ENCODE assay signal across 9 cellular contexts in genomic region chr5:67156976-67157583, GRCh38. TPM values are rescaled to one million over a fixed set of nuclear protein-coding genes. Genes with fewer than 3 reads are reported as not detected.
DNase-seq lines count a peak whose midpoint lies in the region; ATAC-seq and TF ChIP-seq lines count a peak whose summit lies in the region.
"Had no signal": no experiment of that assay in that cellular context is flagged by ENCODE, and none has a peak within 500 bp of the region (broad histone marks: within the 10 kb centered on the region; RNA-seq: fewer than 3 reads in every experiment).

No MANE protein-coding gene starts in this region.

- peaks cover 55% of the 10 kb centered on the region for H3K4me1 ChIP-seq in CD4-positive, alpha-beta memory T cell (ENCODE audit: insufficient read depth, low read length)

- peak; percentile 56 to 92 (median 85) for TF ChIP-seq CTCF in dorsolateral prefrontal cortex (IDR thresholded peaks at IDR 0.05 in 54 of 56, conservative IDR thresholded peaks at IDR 0.05 in 2 of 56; ENCODE audit: low read depth in 1 of 56, partially characterized antibody in 56 of 56)

- peak overlapping the region; percentile 47 to 88 (median 83) for H3K27ac Mint-ChIP-seq in CD4-positive, alpha-beta memory T cell
- H3K27ac Mint-ChIP-seq in naive thymus-derived CD8-positive, alpha-beta T cell = peak overlapping the region; percentile 2 to 90 (median 72)

- ATAC-seq in GM19324 (IDR thresholded peaks at IDR 0.05; ENCODE audit: low FRiP score, unreplicated experiment) (peak; percentile 59), HG03196 (IDR thresholded peaks at IDR 0.05; ENCODE audit: unreplicated experiment) (no peak)
- ATAC-seq in naive thymus-derived CD8-positive, alpha-beta T cell = peak; percentile 46 to 57

- no peaks in the 10 kb centered on the region for H3K9me3 Mint-ChIP-seq in CD4-positive, alpha-beta memory T cell
- no peaks in the 10 kb centered on the region for H3K9me3 Mint-ChIP-seq in naive thymus-derived CD8-positive, alpha-beta T cell

- peaks cover 43 to 58% (median 51%) of the 10 kb centered on the region in 4 donors for H3K4me1 Mint-ChIP-seq in CD4-positive, alpha-beta memory T cell
- H3K4me1 Mint-ChIP-seq in naive thymus-derived CD8-positive, alpha-beta T cell = peaks cover 19 to 56% (median 49%) of the 10 kb centered on the region in 4 donors

- no peak overlapping the region for H3K4me3 ChIP-seq in CD4-positive, alpha-beta memory T cell (ENCODE audit: low read length in 2 of 2)
- no peak overlapping the region for H3K4me3 ChIP-seq in dorsolateral prefrontal cortex
- H3K4me3 ChIP-seq: skin epidermis had no signal

- no peaks in the 10 kb centered on the region for H3K27me3 Mint-ChIP-seq in CD4-positive, alpha-beta memory T cell
- H3K27me3 Mint-ChIP-seq in naive thymus-derived CD8-positive, alpha-beta T cell = no peaks in the 10 kb centered on the region

- H3K9me3 ChIP-seq in CD4-positive, alpha-beta memory T cell (ENCODE audit: control insufficient read depth in 1 of 2, low read length in 2 of 2) = no peaks in the 10 kb centered on the region

- no peaks in the 10 kb centered on the region for H3K27me3 ChIP-seq in CD4-positive, alpha-beta memory T cell (ENCODE audit: insufficient read depth, low read length)
- no peaks in the 10 kb centered on the region for H3K27me3 ChIP-seq in dorsolateral prefrontal cortex

- no peak overlapping the region for H3K27ac ChIP-seq in CD4-positive, alpha-beta memory T cell (ENCODE audit: low read depth, low read length)
- H3K27ac ChIP-seq in dorsolateral prefrontal cortex = no peak overlapping the region

- intact Hi-C loops in CD4-positive, alpha-beta memory T cell (cut with micrococcal nuclease) = loop anchor here (1.0 to 2.0 kb wide), 4 partner anchors 9 to 342 kb away; no protein-coding TSS in a partner anchor
- intact Hi-C loops in dorsolateral prefrontal cortex (cut with DNase I) = loop anchor here (1.0 to 10.0 kb wide), 4 partner anchors 52 to 852 kb away; no protein-coding TSS in a partner anchor

- H3K36me3 ChIP-seq in CD4-positive, alpha-beta memory T cell (ENCODE audit: insufficient read depth, low read length) = peaks cover 6% of the 10 kb centered on the region

- H3K4me3 Mint-ChIP-seq in CD4-positive, alpha-beta memory T cell = peak overlapping the region in 4 of 8 donors; percentile 8 to 55 (median 45)
- H3K4me3 Mint-ChIP-seq in naive thymus-derived CD8-positive, alpha-beta T cell = peak overlapping the region in 4 of 10 donors; percentile 3 to 44 (median 26)

- CTCF ChIA-PET in CD4-positive, alpha-beta memory T cell (lab: Charles Lee; ENCODE audit: partially characterized antibody) = interaction anchor here (0.6 to 18.1 kb wide), 12 partner anchors 10 to 1098 kb away, joined by 3 to 851 read pairs (median 4); partner anchors contain the start of gene CD180

- peaks cover 10 to 22% of the 10 kb centered on the region in 2 donors for H3K36me3 Mint-ChIP-seq in CD4-positive, alpha-beta memory T cell
- peaks cover 0 to 19% (median 0%) of the 10 kb centered on the region in 3 donors for H3K36me3 Mint-ChIP-seq in naive thymus-derived CD8-positive, alpha-beta T cell

- POLR2A ChIA-PET in CD4-positive, alpha-beta memory T cell (lab: Charles Lee; ENCODE audit: partially characterized antibody) = interaction anchor here (0.6 to 19.4 kb wide), 7 partner anchors 10 to 154 kb away, joined by 3 to 703 read pairs (median 3); partner anchors contain the start of gene CD180
- POLR2A ChIA-PET in naive thymus-derived CD8-positive, alpha-beta T cell (lab: Charles Lee) = interaction anchor here (0.9 to 17.6 kb wide), 4 partner anchors 10 to 155 kb away, joined by 3 to 420 read pairs (median 16); no protein-coding TSS in a partner anchor

- peak; percentile 58 to 64 (median 61) for DNase-seq in CD4-positive, alpha-beta memory T cell
- DNase-seq in Kasumi-1 (lab: John Stamatoyannopoulos, UW) (peak; percentile 43 to 46), dorsolateral prefrontal cortex (peak in 1 of 10 donors; percentile 27), NCI-H446 treated with DMSO at 0.1 percent for 48 hours (lab: John Stamatoyannopoulos, UW) (no peak)
- DNase-seq in activated CD4-positive, alpha-beta T cell treated with anti-CD3 and anti-CD28 coated beads for 24 hours (ENCODE audit: low read depth in 2 of 2) = peak; percentile 25 to 30
- DNase-seq in naive thymus-derived CD8-positive, alpha-beta T cell = peak; percentile 22 to 70 (median 46)

RNA-seq across cellular contexts. Expression of gene CD180, which starts 39.5 kb away (rescaled TPM):
- under 1 TPM; 0.50 to 0.52 TPM for total RNA-seq in CD4-positive, alpha-beta memory T cell
- under 1 TPM in 1 of 2 donors, not detected in 1; 0.25 TPM for polyA plus RNA-seq in CD4-positive, alpha-beta memory T cell
- total RNA-seq in dorsolateral prefrontal cortex = 1 to 10 TPM in 35 of 120 experiments, under 1 TPM in 84, not detected in 1; 0.16 to 3.3 (median 0.61) TPM
- total RNA-seq in naive thymus-derived CD8-positive, alpha-beta T cell = 1 to 10 TPM; 1.4 to 2.1 TPM
- polyA plus RNA-seq in naive thymus-derived CD8-positive, alpha-beta T cell = under 1 TPM in 2 of 3 donors, not detected in 1; 0.03 to 0.08 TPM
